ENCODE assay signal across 21 cellular contexts in genomic region chr7:99485094-99485493, GRCh38. TPM values are rescaled to one million over a fixed set of nuclear protein-coding genes. Genes with fewer than 3 reads are reported as not detected.
DNase-seq lines count a peak whose midpoint lies in the region; ATAC-seq and TF ChIP-seq lines count a peak whose summit lies in the region.
"Had no signal": no experiment of that assay in that cellular context is flagged by ENCODE, and none has a peak within 500 bp of the region (broad histone marks: within the 10 kb centered on the region; RNA-seq: fewer than 3 reads in every experiment).

No MANE protein-coding gene starts in this region.

- H3K4me3 Mint-ChIP-seq in activated CD4-positive, alpha-beta T cell treated with anti-CD3 and anti-CD28 coated beads for 36 hours, result no peak overlapping the region
- no peak overlapping the region for H3K4me3 Mint-ChIP-seq in activated CD4-positive, alpha-beta T cell treated with anti-CD3 and anti-CD28 coated beads, Interleukin-2, amount 10 ng/mL, durations not matched to agents 24 days and 14 days
- no peak overlapping the region for H3K4me3 Mint-ChIP-seq in activated T-helper 17 cell treated with anti-CD3 and anti-CD28 coated beads, Interleukin-2, amount 50 U/mL, for 72 hours
- H3K4me3 Mint-ChIP-seq: CD8-positive, alpha-beta memory T cell had no signal

- H3K4me1 ChIP-seq in foreskin keratinocyte, result no peaks in the 10 kb centered on the region
- no peaks in the 10 kb centered on the region for H3K4me1 ChIP-seq in mucosa of descending colon (ENCODE audit: low read depth)

- POLR2A ChIA-PET in activated CD4-positive, alpha-beta T cell treated with anti-CD3 and anti-CD28 coated beads for 36 hours (lab: Charles Lee), result interaction anchor here (0.6 kb wide), 1 partner anchor 84 kb away, joined by 3 read pairs; no protein-coding TSS in a partner anchor

- no peaks in the 10 kb centered on the region for H3K4me1 Mint-ChIP-seq in activated CD4-positive, alpha-beta T cell treated with anti-CD3 and anti-CD28 coated beads for 36 hours
- no peaks in the 10 kb centered on the region for H3K4me1 Mint-ChIP-seq in activated CD4-positive, alpha-beta T cell treated with anti-CD3 and anti-CD28 coated beads, Interleukin-2, amount 10 ng/mL, durations not matched to agents 24 days and 14 days
- H3K4me1 Mint-ChIP-seq in activated T-helper 17 cell treated with anti-CD3 and anti-CD28 coated beads, Interleukin-2, amount 50 U/mL, for 72 hours, result peaks cover 5% of the 10 kb centered on the region

- H3K36me3 ChIP-seq in mucosa of descending colon (ENCODE audit: low read depth), result no peaks in the 10 kb centered on the region
- H3K36me3 ChIP-seq: MG63 had no signal

- TF ChIP-seq CTCF in foreskin keratinocyte (conservative IDR thresholded peaks at IDR 0.05) (no peak), mucosa of descending colon (IDR thresholded peaks at IDR 0.05) (no peak)

- ATAC-seq in activated CD4-positive, alpha-beta T cell treated with anti-CD3 and anti-CD28 coated beads for 36 hours, result no peak
- no peak for ATAC-seq in activated T-helper 17 cell treated with anti-CD3 and anti-CD28 coated beads, Interleukin-2, amount 50 U/mL, for 72 hours (replicated peaks)
- ATAC-seq in foreskin keratinocyte (peak; percentile 66), mucosa of descending colon (no peak)
- ATAC-seq: Right ventricle myocardium inferior had no signal

- intact Hi-C loops in activated CD4-positive, alpha-beta T cell treated with anti-CD3 and anti-CD28 coated beads for 36 hours (cut with DNase I, micrococcal nuclease), result no loop called here
- intact Hi-C loops in activated CD4-positive, alpha-beta T cell treated with anti-CD3 and anti-CD28 coated beads, Interleukin-2, amount 10 ng/mL, durations not matched to agents 24 days and 14 days (cut with micrococcal nuclease), result no loop called here
- intact Hi-C loops in mucosa of descending colon (cut with DNase I, micrococcal nuclease), result no loop called here

- no peak overlapping the region for H3K4me3 ChIP-seq in mucosa of descending colon
- H3K4me3 ChIP-seq: MG63, PC-9, SK-N-MC had no signal

- no peaks in the 10 kb centered on the region for H3K27me3 ChIP-seq in foreskin keratinocyte
- H3K27me3 ChIP-seq: MG63 had no signal

- H3K9me3 ChIP-seq in mucosa of descending colon, result no peaks in the 10 kb centered on the region
- H3K9me3 ChIP-seq: MG63 had no signal

- peaks cover 36% of the 10 kb centered on the region for H3K36me3 Mint-ChIP-seq in activated CD4-positive, alpha-beta T cell treated with anti-CD3 and anti-CD28 coated beads for 36 hours (ENCODE audit: low read depth)
- H3K36me3 Mint-ChIP-seq in activated CD4-positive, alpha-beta T cell treated with anti-CD3 and anti-CD28 coated beads, Interleukin-2, amount 10 ng/mL, durations not matched to agents 24 days and 14 days (ENCODE audit: low read depth), result peaks cover 64% of the 10 kb centered on the region
- peaks cover 66% of the 10 kb centered on the region for H3K36me3 Mint-ChIP-seq in activated T-helper 17 cell treated with anti-CD3 and anti-CD28 coated beads, Interleukin-2, amount 50 U/mL, for 72 hours (ENCODE audit: low read depth)

- CTCF ChIA-PET in activated CD4-positive, alpha-beta T cell treated with anti-CD3 and anti-CD28 coated beads for 36 hours (lab: Charles Lee), result interaction anchor here (0.8 kb wide), 1 partner anchor 51 kb away, joined by 3 read pairs; no protein-coding TSS in a partner anchor

- H3K27ac ChIP-seq in foreskin keratinocyte, result peak overlapping the region; percentile 77
- H3K27ac ChIP-seq: PC-9, SK-N-MC had no signal

- no peaks in the 10 kb centered on the region for H3K9me3 Mint-ChIP-seq in activated CD4-positive, alpha-beta T cell treated with anti-CD3 and anti-CD28 coated beads for 36 hours (ENCODE audit: low read depth)
- H3K9me3 Mint-ChIP-seq in activated CD4-positive, alpha-beta T cell treated with anti-CD3 and anti-CD28 coated beads, Interleukin-2, amount 10 ng/mL, durations not matched to agents 24 days and 14 days, result no peaks in the 10 kb centered on the region
- H3K9me3 Mint-ChIP-seq in activated T-helper 17 cell treated with anti-CD3 and anti-CD28 coated beads, Interleukin-2, amount 50 U/mL, for 72 hours, result no peaks in the 10 kb centered on the region
- H3K9me3 Mint-ChIP-seq: CD8-positive, alpha-beta memory T cell had no signal

- DNase-seq in activated CD4-positive, alpha-beta T cell treated with anti-CD3 and anti-CD28 coated beads for 36 hours, result no peak
- no peak for DNase-seq in activated CD4-positive, alpha-beta T cell treated with anti-CD3 and anti-CD28 coated beads, Interleukin-2, amount 10 ng/mL, durations not matched to agents 24 days and 14 days
- DNase-seq in H4 (ENCODE audit: low spot score), result peak; percentile 3
- DNase-seq in foreskin keratinocyte, result peak; percentile 71 to 83
- no peak for DNase-seq in NCI-H526 treated with DMSO at 0.1 percent for 48 hours (lab: John Stamatoyannopoulos, UW)
- no peak for DNase-seq in activated CD4-positive, alpha-beta T cell treated with anti-CD3 and anti-CD28 coated beads, Interleukin-2, amount 50 U/mL, for 48 hours
- DNase-seq in mucosa of descending colon, result no peak
- DNase-seq: CD8-positive, alpha-beta memory T cell; DMS 273 treated with DMSO at 0.1 percent for 48 hours; GF-D8; GOT3; KG1; MG63; NCI-H1092 treated with DMSO at 0.1 percent for 48 hours; NCI-H2081 treated with DMSO at 0.1 percent for 48 hours; NCI-H510A; NCI-H82; PC-9 had no signal

- peak overlapping the region; percentile 7 for H3K27ac Mint-ChIP-seq in activated CD4-positive, alpha-beta T cell treated with anti-CD3 and anti-CD28 coated beads for 36 hours
- H3K27ac Mint-ChIP-seq in activated CD4-positive, alpha-beta T cell treated with anti-CD3 and anti-CD28 coated beads, Interleukin-2, amount 10 ng/mL, durations not matched to agents 24 days and 14 days, result no peak overlapping the region
- H3K27ac Mint-ChIP-seq in activated T-helper 17 cell treated with anti-CD3 and anti-CD28 coated beads, Interleukin-2, amount 50 U/mL, for 72 hours, result peak overlapping the region; percentile 33
- H3K27ac Mint-ChIP-seq: CD8-positive, alpha-beta memory T cell had no signal

- no peaks in the 10 kb centered on the region for H3K27me3 Mint-ChIP-seq in activated CD4-positive, alpha-beta T cell treated with anti-CD3 and anti-CD28 coated beads for 36 hours
- H3K27me3 Mint-ChIP-seq in activated CD4-positive, alpha-beta T cell treated with anti-CD3 and anti-CD28 coated beads, Interleukin-2, amount 10 ng/mL, durations not matched to agents 24 days and 14 days, result no peaks in the 10 kb centered on the region
- no peaks in the 10 kb centered on the region for H3K27me3 Mint-ChIP-seq in activated T-helper 17 cell treated with anti-CD3 and anti-CD28 coated beads, Interleukin-2, amount 50 U/mL, for 72 hours
- H3K27me3 Mint-ChIP-seq: CD8-positive, alpha-beta memory T cell had no signal

RNA-seq across cellular contexts. Expression of gene ZNF789, which starts 12.4 kb away (rescaled TPM):
- 10 to 100 TPM; 18.2 to 18.9 TPM for total RNA-seq in activated CD4-positive, alpha-beta T cell treated with anti-CD3 and anti-CD28 coated beads for 36 hours
- total RNA-seq in activated CD4-positive, alpha-beta T cell treated with anti-CD3 and anti-CD28 coated beads, Interleukin-2, amount 10 ng/mL, durations not matched to agents 24 days and 14 days, result 22.6 and 23.6 TPM in 2 replicates
- total RNA-seq in H4 (2014; rRNA removed; shearing (Covaris generic)), result 2.0 and 2.7 TPM in 2 replicates
- total RNA-seq in activated T-helper 17 cell treated with anti-CD3 and anti-CD28 coated beads, Interleukin-2, amount 50 U/mL, for 72 hours, result 10 to 100 TPM; 32.0 to 46.7 TPM
- total RNA-seq in foreskin keratinocyte (4.2 and 6.1 TPM in 2 replicates), mucosa of descending colon (10 to 100 TPM; 12.3 to 25.4 (median 23.4) TPM)
- polyA plus RNA-seq in foreskin keratinocyte, result 2.4 and 2.8 TPM in 2 replicates

RNA-seq across cellular contexts. Expression of gene ZNF394, which starts 15.0 kb away (rescaled TPM):
- total RNA-seq in activated CD4-positive, alpha-beta T cell treated with anti-CD3 and anti-CD28 coated beads for 36 hours, result 10 to 100 TPM; 24.8 to 26.3 TPM
- 38.1 and 38.7 TPM in 2 replicates for total RNA-seq in activated CD4-positive, alpha-beta T cell treated with anti-CD3 and anti-CD28 coated beads, Interleukin-2, amount 10 ng/mL, durations not matched to agents 24 days and 14 days
- 17.0 and 20.8 TPM in 2 replicates for total RNA-seq in H4 (2014; rRNA removed; shearing (Covaris generic))
- total RNA-seq in activated T-helper 17 cell treated with anti-CD3 and anti-CD28 coated beads, Interleukin-2, amount 50 U/mL, for 72 hours, result 10 to 100 TPM; 28.9 to 36.5 TPM
- 14.7 and 15.4 TPM in 2 replicates for total RNA-seq in foreskin keratinocyte
- polyA plus RNA-seq in foreskin keratinocyte, result 10.6 and 10.7 TPM in 2 replicates
- 10 to 100 TPM; 30.5 to 43.9 (median 36.5) TPM for total RNA-seq in mucosa of descending colon

RNA-seq across cellular contexts. Expression of gene ATP5MF, which starts 19.1 kb away (rescaled TPM):
- 100 to 1,000 TPM; 342 to 386 TPM for total RNA-seq in activated CD4-positive, alpha-beta T cell treated with anti-CD3 and anti-CD28 coated beads for 36 hours
- total RNA-seq in activated CD4-positive, alpha-beta T cell treated with anti-CD3 and anti-CD28 coated beads, Interleukin-2, amount 10 ng/mL, durations not matched to agents 24 days and 14 days, result 380 and 393 TPM in 2 replicates
- 1,624 and 1,916 TPM in 2 replicates for total RNA-seq in H4 (2014; rRNA removed; shearing (Covaris generic))
- 100 to 1,000 TPM; 251 to 460 TPM for total RNA-seq in activated T-helper 17 cell treated with anti-CD3 and anti-CD28 coated beads, Interleukin-2, amount 50 U/mL, for 72 hours
- total RNA-seq in foreskin keratinocyte (574 and 629 TPM in 2 replicates), mucosa of descending colon (100 to 1,000 TPM; 229 to 341 (median 331) TPM)
- 1,137 and 1,181 TPM in 2 replicates for polyA plus RNA-seq in foreskin keratinocyte

RNA-seq across cellular contexts. Expression of gene ZKSCAN5, which starts 19.4 kb away (rescaled TPM):
- 10 to 100 TPM; 10.1 to 12.1 TPM for total RNA-seq in activated CD4-positive, alpha-beta T cell treated with anti-CD3 and anti-CD28 coated beads for 36 hours
- 7.2 TPM in 2 replicates for total RNA-seq in activated CD4-positive, alpha-beta T cell treated with anti-CD3 and anti-CD28 coated beads, Interleukin-2, amount 10 ng/mL, durations not matched to agents 24 days and 14 days
- 13.6 and 14.7 TPM in 2 replicates for total RNA-seq in H4 (2014; rRNA removed; shearing (Covaris generic))
- total RNA-seq in activated T-helper 17 cell treated with anti-CD3 and anti-CD28 coated beads, Interleukin-2, amount 50 U/mL, for 72 hours, result 10 to 100 TPM; 11.5 to 12.2 TPM
- total RNA-seq in foreskin keratinocyte, result 10.7 and 11.1 TPM in 2 replicates
- polyA plus RNA-seq in foreskin keratinocyte, result 4.3 and 4.4 TPM in 2 replicates
- total RNA-seq in mucosa of descending colon, result 1 to 10 TPM; 5.9 to 10.0 (median 6.4) TPM

RNA-seq across cellular contexts. Expression of gene CPSF4, which starts 46.4 kb away (rescaled TPM):
- 10 to 100 TPM; 56.1 to 57.9 TPM for total RNA-seq in activated CD4-positive, alpha-beta T cell treated with anti-CD3 and anti-CD28 coated beads for 36 hours
- 83.5 and 89.0 TPM in 2 replicates for total RNA-seq in activated CD4-positive, alpha-beta T cell treated with anti-CD3 and anti-CD28 coated beads, Interleukin-2, amount 10 ng/mL, durations not matched to agents 24 days and 14 days
- total RNA-seq in H4 (2014; rRNA removed; shearing (Covaris generic)), result 30.5 and 32.6 TPM in 2 replicates
- total RNA-seq in activated T-helper 17 cell treated with anti-CD3 and anti-CD28 coated beads, Interleukin-2, amount 50 U/mL, for 72 hours, result 10 to 100 TPM; 36.8 to 38.9 TPM
- total RNA-seq in foreskin keratinocyte (37.1 and 38.1 TPM in 2 replicates), mucosa of descending colon (10 to 100 TPM; 23.2 to 33.5 (median 24.8) TPM)
- 39.7 and 41.8 TPM in 2 replicates for polyA plus RNA-seq in foreskin keratinocyte

Comparison
In these comparisons a context has a peak if more than half of its experiments do, and no peak if none do; other contexts are left out.
1. DNase-seq: peak in H4 (single experiment) and foreskin keratinocyte (2 of 2); none in activated CD4-positive, alpha-beta T cell treated with anti-CD3 and anti-CD28 coated beads for 36 hours (single experiment), activated CD4-positive, alpha-beta T cell treated with anti-CD3 and anti-CD28 coated beads, Interleukin-2, amount 10 ng/mL, durations not matched to agents 24 days and 14 days (single experiment), NCI-H526 treated with DMSO at 0.1 percent for 48 hours (single experiment), activated CD4-positive, alpha-beta T cell treated with anti-CD3 and anti-CD28 coated beads, Interleukin-2, amount 50 U/mL, for 48 hours (0 of 2) and mucosa of descending colon (0 of 3).